Comparison of ENCODE assay signal across 8 cellular contexts in genomic region chr2:173997269-173997668, GRCh38. TPM values are rescaled to one million over a fixed set of nuclear protein-coding genes. Genes with fewer than 3 reads are reported as not detected.
DNase-seq lines count a peak whose midpoint lies in the region; ATAC-seq and TF ChIP-seq lines count a peak whose summit lies in the region.

No MANE protein-coding gene starts in this region.

- ATAC-seq in GM18499 (IDR thresholded peaks at IDR 0.05; ENCODE audit: insufficient read depth, unreplicated experiment), result peak; percentile 49
- peak; percentile 89 for ATAC-seq in HG02623 (IDR thresholded peaks at IDR 0.05; ENCODE audit: unreplicated experiment)
- ATAC-seq in right cardiac atrium, result peak; percentile 94 to 95

- no peaks in the 10 kb centered on the region for H3K79me2 ChIP-seq in OCI-LY3 (ENCODE audit: low read length)

- no peak overlapping the region for H3K9ac ChIP-seq in OCI-LY3 (ENCODE audit: low read length)

- H4K20me1 ChIP-seq in OCI-LY3 (ENCODE audit: insufficient read depth, low read length), result no peaks in the 10 kb centered on the region

- 0 out of 2 replicates have a peak overlapping the region, but pooled peaks have one; percentile 14 for H3K27ac ChIP-seq in OCI-LY3 (ENCODE audit: low read length)
- H3K27ac ChIP-seq in right cardiac atrium (ENCODE audit: low read length), result no peak overlapping the region
- H3K27ac ChIP-seq in vagina, result peak overlapping the region; percentile 65

- H3K4me1 ChIP-seq in OCI-LY3 (ENCODE audit: low read length) (peaks cover 24% of the 10 kb centered on the region), right cardiac atrium (ENCODE audit: control insufficient read depth, insufficient read depth, low read length) (peaks cover 17% of the 10 kb centered on the region), vagina (peaks cover 29% of the 10 kb centered on the region)

- WGBS in right cardiac atrium, result 37% methylated on average over 7 of the region's 7 CpGs

- H3K4me2 ChIP-seq in OCI-LY3 (ENCODE audit: low read length), result peak overlapping the region; percentile 23

- H3K4me3 ChIP-seq in OCI-LY3 (ENCODE audit: low read length), result no peak overlapping the region
- no peak overlapping the region for H3K4me3 ChIP-seq in right cardiac atrium (ENCODE audit: low read length)
- no peak overlapping the region for H3K4me3 ChIP-seq in vagina

- peaks cover 10% of the 10 kb centered on the region; the same call in 1 of the 2 replicates for H3K27me3 ChIP-seq in OCI-LY3 (ENCODE audit: low read depth, low read length)
- no peaks in the 10 kb centered on the region for H3K27me3 ChIP-seq in right cardiac atrium (ENCODE audit: control insufficient read depth, insufficient read depth)
- no peaks in the 10 kb centered on the region for H3K27me3 ChIP-seq in vagina

- DNase-seq in right cardiac atrium (peak; percentile 83 to 89 (median 88)), vagina (ENCODE audit: extremely low spot score in 2 of 2) (peak in 1 of 2 donors; percentile 96), glomerular visceral epithelial cell (ENCODE audit: extremely low spot score) (no peak), foreskin melanocyte (no peak)
- DNase-seq in activated naive CD4-positive, alpha-beta T cell (lab: John Stamatoyannopoulos, UW), result no peak

- TF ChIP-seq CTCF in OCI-LY3 (IDR thresholded peaks at IDR 0.05; ENCODE audit: low read depth, low read length) (no peak), vagina (IDR thresholded peaks at IDR 0.05) (no peak)

- 0 out of 2 replicates have a peak, but pooled peaks cover 4% of the 10 kb centered on the region for H3K9me3 ChIP-seq in OCI-LY3 (ENCODE audit: insufficient read depth, low read length)
- H3K9me3 ChIP-seq in right cardiac atrium (ENCODE audit: control insufficient read depth, low read length), result no peaks in the 10 kb centered on the region
- H3K9me3 ChIP-seq in vagina, result no peaks in the 10 kb centered on the region

- intact Hi-C loops in right cardiac atrium (cut with DNase I), result no loop called here
- intact Hi-C loops in vagina (cut with DNase I), result no loop called here

- no peaks in the 10 kb centered on the region for H3K36me3 ChIP-seq in OCI-LY3 (replicated peaks; ENCODE audit: low read depth, low read length)
- H3K36me3 ChIP-seq in vagina, result no peaks in the 10 kb centered on the region

- no peak for TF ChIP-seq POLR2A in vagina (IDR thresholded peaks at IDR 0.05)

- H2AFZ ChIP-seq in OCI-LY3 (ENCODE audit: low read depth, low read length), result no peak overlapping the region

RNA-seq across cellular contexts. Expression of gene SP3, which starts 32.1 kb away (rescaled TPM):
- total RNA-seq in right cardiac atrium (10 to 100 TPM; 44.8 to 52.2 (median 49.0) TPM), vagina (119 TPM)
- 14.9 TPM for polyA plus RNA-seq in right cardiac atrium

Comparison
In these comparisons a context has a peak if more than half of its experiments do, and no peak if none do; other contexts are left out.
1. DNase-seq: peak in right cardiac atrium (3 of 3); none in glomerular visceral epithelial cell (single experiment), foreskin melanocyte (single experiment) and activated naive CD4-positive, alpha-beta T cell (0 of 4).
2. Peak in every context shown above with its lines, with median percentiles within 50 percentile points of each other: ATAC-seq.